ENCODE assay signal across 8 cellular contexts in the genomic region with DNA sequence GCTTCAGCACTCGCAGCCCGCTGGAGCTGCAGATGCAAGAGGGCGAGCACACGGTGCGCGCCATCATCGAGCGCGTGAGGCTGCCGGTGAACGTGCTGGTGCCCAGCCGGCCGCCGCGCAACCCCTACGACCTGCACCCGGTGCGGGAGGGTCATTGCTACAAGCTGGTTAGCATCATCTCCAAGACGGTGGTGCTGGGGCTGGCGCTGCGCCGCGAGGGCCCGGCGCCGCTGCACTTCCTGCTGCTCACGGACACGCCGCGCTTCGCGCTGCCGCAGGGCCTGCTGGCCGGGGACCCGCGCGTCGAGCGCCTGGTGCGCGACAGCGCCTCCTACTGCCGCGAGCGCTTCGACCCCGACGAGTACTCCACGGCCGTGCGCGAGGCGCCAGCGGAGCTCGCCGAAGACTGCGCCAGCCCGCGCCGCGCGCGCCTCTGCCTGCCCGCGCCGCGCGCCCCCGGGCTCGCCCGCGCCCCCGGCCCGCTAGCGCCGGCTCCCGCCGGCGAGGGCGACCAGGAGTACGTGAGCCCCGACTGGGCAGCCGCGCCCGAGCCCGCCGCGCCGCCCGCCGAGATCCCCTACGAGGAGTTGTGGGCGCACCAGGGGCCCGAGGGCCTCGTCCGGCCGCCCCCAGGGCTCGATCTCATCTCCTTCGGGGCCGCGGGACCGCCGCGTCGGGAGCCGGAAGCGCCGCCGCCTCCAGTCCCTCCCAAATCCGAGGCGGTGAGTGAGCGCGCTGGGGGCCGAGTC. TPM values are rescaled to one million over a fixed set of nuclear protein-coding genes. Genes with fewer than 3 reads are reported as not detected.
DNase-seq lines count a peak whose midpoint lies in the region; ATAC-seq and TF ChIP-seq lines count a peak whose summit lies in the region.

No MANE protein-coding gene starts in this region.

- H3K36me3 ChIP-seq in ascending aorta = no peaks in the 10 kb centered on the region

- no peaks in the 10 kb centered on the region for H3K9me3 ChIP-seq in ascending aorta
- H3K9me3 ChIP-seq in iPS-18c (ENCODE audit: control insufficient read depth, insufficient read depth, low read length) = no peaks in the 10 kb centered on the region

- H3K27me3 ChIP-seq in ascending aorta = no peaks in the 10 kb centered on the region

- peak overlapping the region; percentile 73 to 82 for H3K4me3 ChIP-seq in ascending aorta
- peak overlapping the region; percentile 57 for H3K4me3 ChIP-seq in iPS-18c (ENCODE audit: insufficient read depth, low read depth, low read length)

- TF ChIP-seq CTCF in ascending aorta (IDR thresholded peaks at IDR 0.05) = peak; percentile 44 to 87 (median 58)

- intact Hi-C loops in ascending aorta (cut with DNase I) = loop anchor here (1.0 to 10.0 kb wide), 3 partner anchors 143 to 233 kb away; a partner anchor contains a TSS

- H3K4me1 ChIP-seq in ascending aorta = no peaks in the 10 kb centered on the region

- ATAC-seq in HG03196 (IDR thresholded peaks at IDR 0.05; ENCODE audit: unreplicated experiment) = peak; percentile 65

- DNase-seq in NCI-H187 (lab: John Stamatoyannopoulos, UW) (peak; percentile 33 to 43), NCI-H187 treated with DMSO at 0.1 percent for 48 hours (lab: John Stamatoyannopoulos, UW) (no peak), T follicular helper cell (ENCODE audit: low read depth) (peak; percentile 78), ascending aorta (ENCODE audit: low spot score in 2 of 2) (peak; percentile 19 to 89), NCI-H2107 treated with DMSO at 0.1 percent for 48 hours (lab: John Stamatoyannopoulos, UW; ENCODE audit: unreplicated experiment) (no peak)
- peak; percentile 66 to 70 for DNase-seq in stimulated activated CD4-positive, alpha-beta T cell treated with anti-CD3 and anti-CD28 coated beads, Interleukin-12 subunit alpha, Interleukin-12 subunit beta, amount 100 ng/mL, for 24 hours (ENCODE audit: low read depth in 2 of 2)

- H3K27ac ChIP-seq in ascending aorta = peak overlapping the region; percentile 67 to 73

RNA-seq across cellular contexts. Expression of a gene that starts 11.8 kb away (rescaled TPM):
- total RNA-seq in ascending aorta = 2.1 TPM

RNA-seq across cellular contexts. Expression of a gene that starts 59.7 kb away (rescaled TPM):
- total RNA-seq in ascending aorta = 49.5 TPM

Comparison
In these comparisons a context has a peak if more than half of its experiments do, and no peak if none do; other contexts are left out.
1. DNase-seq: peak in NCI-H187 (2 of 2), T follicular helper cell (single experiment), ascending aorta (2 of 2) and stimulated activated CD4-positive, alpha-beta T cell treated with anti-CD3 and anti-CD28 coated beads, Interleukin-12 subunit alpha, Interleukin-12 subunit beta, amount 100 ng/mL, for 24 hours (2 of 2); none in NCI-H187 treated with DMSO at 0.1 percent for 48 hours (single experiment) and NCI-H2107 treated with DMSO at 0.1 percent for 48 hours (single experiment).